In the genomic region with DNA sequence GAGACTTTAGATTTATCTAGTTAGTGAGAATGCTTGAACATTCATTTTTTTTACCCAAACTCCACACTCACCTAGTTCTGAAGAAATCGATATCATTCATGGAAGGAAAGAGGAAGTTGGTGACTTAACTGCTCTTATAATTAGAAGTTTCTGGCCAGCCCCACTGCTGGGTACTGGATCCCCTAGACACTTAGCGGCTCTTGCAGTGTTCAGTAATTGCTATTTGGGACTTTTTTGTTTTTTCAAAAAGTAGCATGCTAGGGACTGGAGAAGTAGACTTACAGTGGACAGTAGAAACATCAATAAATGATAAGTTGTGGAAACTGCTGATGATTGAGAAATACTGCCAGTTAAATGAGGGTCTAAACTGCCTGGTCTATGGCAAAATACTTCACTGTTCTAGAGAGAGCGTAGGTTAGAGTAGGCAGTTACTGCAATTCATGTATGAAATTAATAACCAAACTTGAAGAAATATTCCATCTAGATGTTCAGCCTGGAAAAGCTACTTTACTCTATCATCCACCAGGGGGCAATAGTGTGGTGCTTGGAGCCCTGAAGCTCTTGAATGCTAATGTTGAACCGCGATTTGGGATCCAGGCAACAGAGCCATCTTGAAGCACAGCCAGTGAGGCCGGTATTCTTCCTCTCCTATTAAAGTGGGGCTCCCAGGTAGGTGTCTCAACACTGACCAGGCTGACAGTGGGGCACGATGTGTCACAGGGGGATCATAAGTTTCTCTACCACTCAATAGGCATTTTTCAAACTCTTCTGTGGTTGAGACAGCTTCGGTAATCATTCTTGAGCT, we compare ENCODE assay signal across 8 cellular contexts.
DNase-seq lines count a peak whose midpoint lies in the region; ATAC-seq and TF ChIP-seq lines count a peak whose summit lies in the region.

No MANE protein-coding gene starts in this region.

- H3K4me1 ChIP-seq in Panc1 (ENCODE audit: control insufficient read depth, insufficient read depth, low read length) (no peaks in the 10 kb centered on the region), left lung (no peaks in the 10 kb centered on the region), testis (no peaks in the 10 kb centered on the region)

- 29 to 38% methylated on average over 8 of the region's 8 CpGs for WGBS in testis, 2 donors

- peak; percentile 81 for ATAC-seq in GM21528 (IDR thresholded peaks at IDR 0.05; ENCODE audit: low FRiP score, unreplicated experiment)
- ATAC-seq in Panc1: no peak
- peak; percentile 97 for ATAC-seq in left lung

- TF ChIP-seq CTCF in Panc1 (IDR thresholded peaks at IDR 0.05) (peak; percentile 79), left lung (IDR thresholded peaks at IDR 0.05) (peak; percentile 67 to 74), testis (IDR thresholded peaks at IDR 0.05) (peak; percentile 54 to 77 (median 58))

- POLR2A ChIA-PET in Panc1 (lab: Charles Lee): no interaction called here

- CTCF ChIA-PET in Panc1 (lab: Charles Lee): interaction anchor here (1.0 kb wide), 1 partner anchor 421 kb away, joined by 3 read pairs; no protein-coding TSS in a partner anchor

- intact Hi-C loops in Panc1 (cut with micrococcal nuclease; ENCODE audit: unreplicated experiment) (loop anchor here (10.0 kb wide), 1 partner anchor 646 kb away; no protein-coding TSS in a partner anchor), left lung (cut with DNase I) (no loop called here), testis (cut with DNase I; ENCODE audit: low total_unique reads) (no loop called here)

- no peak overlapping the region for H3K27ac ChIP-seq in Panc1 (ENCODE audit: low read length)
- no peak overlapping the region for H3K27ac ChIP-seq in left lung
- H3K27ac ChIP-seq in testis: no peak overlapping the region

- DNase-seq in GM04503 (ENCODE audit: low read depth) (peak; percentile 5), KBM-7 (peak; percentile 51), Panc1 (ENCODE audit: low read depth, low spot score) (no peak), cerebellum (ENCODE audit: low spot score) (peak; percentile 58), left lung (no peak), testis (peak; percentile 72), OCI-M2 (lab: John Stamatoyannopoulos, UW; ENCODE audit: unreplicated experiment) (no peak)

- H3K9me3 ChIP-seq in Panc1 (ENCODE audit: control insufficient read depth, insufficient read depth, low read depth, low read length) (no peaks in the 10 kb centered on the region), left lung (no peaks in the 10 kb centered on the region), testis (no peaks in the 10 kb centered on the region)

- H3K27me3 ChIP-seq in Panc1 (ENCODE audit: control insufficient read depth, insufficient read depth, low read length): no peaks in the 10 kb centered on the region
- no peaks in the 10 kb centered on the region for H3K27me3 ChIP-seq in left lung
- no peaks in the 10 kb centered on the region for H3K27me3 ChIP-seq in testis

- TF ChIP-seq POLR2A in testis (IDR thresholded peaks at IDR 0.05): no peak

- H3K4me3 ChIP-seq in Panc1 (ENCODE audit: low read depth in 2 of 2, low read length in 2 of 2) (no peak overlapping the region), left lung (no peak overlapping the region), testis (no peak overlapping the region)

- in situ Hi-C loops in KBM-7 (cut with MboI; ENCODE audit: low pct_unique_long_range_greater_than_20kb, low sequenced_read_pairs): no loop called here
- in situ Hi-C loops in Panc1 (cut with HindIII; ENCODE audit: low pct_unique_long_range_greater_than_20kb, low sequenced_read_pairs): no loop called here

- H3K36me3 ChIP-seq in Panc1 (ENCODE audit: control insufficient read depth, insufficient read depth, low read length) (no peaks in the 10 kb centered on the region), left lung (no peaks in the 10 kb centered on the region), testis (ENCODE audit: low read depth, missing control alignments) (no peaks in the 10 kb centered on the region)

- BruUV-seq in Panc1 (replicated peaks; lab: Mats Ljungman, UMichigan): no TSS peak

Comparison
In these comparisons a context has a peak if more than half of its experiments do, and no peak if none do; other contexts are left out.
1. DNase-seq: peak in GM04503 (single experiment), KBM-7 (single experiment), cerebellum (single experiment) and testis (single experiment); none in Panc1 (single experiment), left lung (0 of 2) and OCI-M2 (single experiment).
2. Peak in every context shown above with its lines, with median percentiles within 50 percentile points of each other: CTCF ChIP-seq.